ENCODE assay signal across 8 cellular contexts in the genomic region with DNA sequence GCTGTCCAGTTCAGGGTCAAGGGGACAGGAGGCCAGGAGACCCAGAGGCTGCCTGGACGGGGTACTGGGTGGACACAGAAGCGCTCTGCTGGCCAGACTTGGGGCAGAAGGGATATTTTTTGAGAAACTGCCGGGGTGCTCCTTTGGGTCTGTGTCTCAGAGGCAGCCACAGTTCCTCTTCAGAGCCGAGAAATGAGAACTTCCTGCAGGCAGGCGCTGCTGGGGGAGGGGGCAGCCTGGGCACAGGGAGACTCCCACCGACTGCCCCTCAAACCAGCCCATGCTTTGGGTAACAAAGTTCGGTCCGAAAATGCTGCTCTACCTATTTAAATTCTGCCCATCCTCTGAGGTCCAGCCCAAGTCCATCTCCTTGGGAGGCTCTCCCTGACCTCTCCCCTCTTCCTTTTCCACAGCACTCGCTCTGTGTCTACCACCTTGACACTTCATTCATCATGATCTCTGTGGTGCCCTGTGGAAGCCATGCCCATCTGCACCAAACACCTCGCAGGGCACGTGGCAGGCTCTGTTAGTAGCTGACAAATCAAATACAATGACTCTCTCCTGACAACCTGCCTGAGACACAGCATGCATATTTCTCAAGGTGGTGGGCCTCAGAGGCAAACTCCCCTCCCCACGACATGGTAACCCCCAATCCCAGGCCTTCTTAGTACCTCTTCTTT. TPM values are rescaled to one million over a fixed set of nuclear protein-coding genes. Genes with fewer than 3 reads are reported as not detected.
DNase-seq lines count a peak whose midpoint lies in the region; TF ChIP-seq lines count a peak whose summit lies in the region.

No MANE protein-coding gene starts in this region.

- 54 to 63% (median 58%) methylated on average over 9 to 12 of the region's 12 CpGs for WGBS in adrenal gland, 4 donors

- H3K36me3 ChIP-seq in left ventricle myocardium inferior (peaks cover 6% of the 10 kb centered on the region), adrenal gland (replicated peaks in 1 of 2) (peaks cover 0 to 21% of the 10 kb centered on the region in 2 donors), muscle layer of duodenum (ENCODE audit: control insufficient read depth in 1 of 2, insufficient read depth in 2 of 2, low read length in 2 of 2) (peaks cover 0 to 5% of the 10 kb centered on the region in 2 donors), vagina (peaks cover 0 to 6% of the 10 kb centered on the region in 2 donors)

- no peak for DNase-seq in left ventricle myocardium inferior
- DNase-seq in cardiac septum (ENCODE audit: low spot score), result no peak
- no peak for DNase-seq in adrenal gland
- no peak for DNase-seq in vagina (ENCODE audit: extremely low spot score in 2 of 2)
- no peak for DNase-seq in activated effector memory CD4-positive, alpha-beta T cell treated with Interleukin-2 at 50 U/mL for 16 hours
- no peak for DNase-seq in EL
- no peak for DNase-seq in 8988T

- no peaks in the 10 kb centered on the region for H3K27me3 ChIP-seq in left ventricle myocardium inferior (ENCODE audit: low read depth)
- no peaks in the 10 kb centered on the region for H3K27me3 ChIP-seq in adrenal gland
- H3K27me3 ChIP-seq in muscle layer of duodenum (ENCODE audit: low read depth, low read length), result no peaks in the 10 kb centered on the region
- no peaks in the 10 kb centered on the region for H3K27me3 ChIP-seq in vagina

- H3K27ac ChIP-seq in left ventricle myocardium inferior (replicated peaks) (peak overlapping the region; percentile 99), adrenal gland (peak overlapping the region in 4 of 5 donors; percentile 25 to 78 (median 60)), muscle layer of duodenum (ENCODE audit: low read length) (peak overlapping the region; percentile 60), vagina (peak overlapping the region; percentile 74)

- no peak for TF ChIP-seq POLR2A in adrenal gland (IDR thresholded peaks at IDR 0.05)
- no peak for TF ChIP-seq POLR2A in vagina (IDR thresholded peaks at IDR 0.05)

- H3K9me3 ChIP-seq in left ventricle myocardium inferior (replicated peaks) (no peaks in the 10 kb centered on the region), adrenal gland (replicated peaks in 1 of 3) (no peaks in the 10 kb centered on the region), muscle layer of duodenum (ENCODE audit: control insufficient read depth in 1 of 2, low read length in 2 of 2) (no peaks in the 10 kb centered on the region), vagina (no peaks in the 10 kb centered on the region)

- intact Hi-C loops in left ventricle myocardium inferior (cut with micrococcal nuclease), result loop anchor here (5.0 kb wide), 1 partner anchor 34 kb away; no protein-coding TSS in a partner anchor
- intact Hi-C loops in cardiac septum (cut with DNase I), result no loop called here
- intact Hi-C loops in adrenal gland (cut with DNase I), result loop anchor here in 1 of 2 donors (5.0 kb wide), 1 partner anchor 34 kb away; no protein-coding TSS in a partner anchor
- intact Hi-C loops in vagina (cut with DNase I), result loop anchor here (5.0 kb wide), 1 partner anchor 34 kb away; no protein-coding TSS in a partner anchor

- H3K4me1 ChIP-seq in left ventricle myocardium inferior (peaks cover 100% of the 10 kb centered on the region), adrenal gland (replicated peaks in 1 of 2) (peaks cover 49 to 95% of the 10 kb centered on the region in 2 donors), muscle layer of duodenum (ENCODE audit: control insufficient read depth in 1 of 2, insufficient read depth in 2 of 2, low read length in 2 of 2) (peaks cover 67 to 99% of the 10 kb centered on the region in 2 donors), vagina (peaks cover 95% of the 10 kb centered on the region)

- TF ChIP-seq CTCF in left ventricle myocardium inferior (IDR thresholded peaks at IDR 0.05; ENCODE audit: borderline replicate concordance) (no peak), adrenal gland (IDR thresholded peaks at IDR 0.05) (no peak), vagina (IDR thresholded peaks at IDR 0.05) (no peak)

- H3K4me3 ChIP-seq in left ventricle myocardium inferior (peak overlapping the region; percentile 5), adrenal gland (no peak overlapping the region), muscle layer of duodenum (ENCODE audit: low read depth in 1 of 2, low read length in 2 of 2) (peak overlapping the region in 1 of 2 donors; percentile 14), vagina (no peak overlapping the region)

RNA-seq across cellular contexts. Expression of a gene that starts 16.4 kb away (rescaled TPM):
- 47.1 TPM for total RNA-seq in left ventricle myocardium inferior
- 62.7 TPM for total RNA-seq in cardiac septum
- total RNA-seq in adrenal gland, result 100 to 1,000 TPM in 5 of 8 donors, 10 to 100 TPM in 3; 66.6 to 178 (median 147) TPM
- 100 to 1,000 TPM; 110 to 184 (median 164) TPM for polyA plus RNA-seq in adrenal gland
- 67.0 TPM for total RNA-seq in vagina

RNA-seq across cellular contexts. Expression of a gene that starts 30.3 kb away (rescaled TPM):
- 25.3 TPM for total RNA-seq in left ventricle myocardium inferior
- total RNA-seq in cardiac septum, result 20.7 TPM
- total RNA-seq in adrenal gland, result 10 to 100 TPM; 52.5 to 91.9 (median 73.6) TPM
- 10 to 100 TPM; 36.3 to 51.0 (median 44.8) TPM for polyA plus RNA-seq in adrenal gland
- 20.9 TPM for total RNA-seq in vagina

RNA-seq across cellular contexts. Expression of a gene that starts 44.7 kb away (rescaled TPM):
- total RNA-seq in left ventricle myocardium inferior (34.8 TPM), cardiac septum (26.3 TPM), adrenal gland (10 to 100 TPM in 3 of 8 donors, 1 to 10 TPM in 5; 2.4 to 14.6 (median 9.3) TPM), vagina (52.3 TPM)
- polyA plus RNA-seq in adrenal gland, result 10 to 100 TPM in 2 of 3 donors, 1 to 10 TPM in 1; 1.4 to 69.4 (median 43.8) TPM
